1 cellular context compared by ENCODE assay signal in genomic region chr9:135579889-135580660, GRCh38.
TF ChIP-seq lines count a peak whose summit lies in the region.

No MANE protein-coding gene starts in this region.

TF ChIP-seq in H1, 55 proteins besides CTCF, POLR2A, EP300 and RAD21:
- TF ChIP-seq RFX5 (IDR thresholded peaks at IDR 0.05; ENCODE audit: borderline replicate concordance, low read depth, low read length) = no peak
- no peak for TF ChIP-seq CEBPB (IDR thresholded peaks at IDR 0.05; ENCODE audit: low read depth, low read length)
- TF ChIP-seq RNF2 (IDR thresholded peaks at IDR 0.05; ENCODE audit: borderline replicate concordance, low read depth, low read length, missing control alignments, poor library complexity, severe bottlenecking) = no peak
- TF ChIP-seq GABPA (IDR thresholded peaks at IDR 0.05; ENCODE audit: borderline replicate concordance, insufficient read depth, low read length) = no peak
- TF ChIP-seq SP2 (IDR thresholded peaks at IDR 0.05; ENCODE audit: low read length) = no peak
- no peak for TF ChIP-seq YY1 (IDR thresholded peaks at IDR 0.05; ENCODE audit: low read depth, low read length)
